ENCODE assay signal across 27 cellular contexts in genomic region chr2:37551783-37552182, GRCh38.
"Had no signal": no experiment of that assay in that cellular context is flagged by ENCODE, and none has a peak within 500 bp of the region (broad histone marks: within the 10 kb centered on the region; RNA-seq: fewer than 3 reads in every experiment).

No MANE protein-coding gene starts in this region.

- H3K4me3 Mint-ChIP-seq: activated CD4-positive, alpha-beta memory T cell treated with anti-CD3 and anti-CD28 coated beads, Interleukin-2, amount 10 ng/mL, durations not matched to agents 7 days and 5 days; activated CD4-positive, alpha-beta T cell treated with anti-CD3 and anti-CD28 coated beads, Interleukin-2, amount 10 ng/mL, durations not matched to agents 7 days and 5 days; central memory CD8-positive, alpha-beta T cell; nephron progenitor cell had no signal

- H3K4me1 ChIP-seq: esophagus muscularis mucosa, lower lobe of right lung, upper lobe of left lung had no signal

- H3K9me3 ChIP-seq: esophagus muscularis mucosa, left lung, lower lobe of right lung, mucosa of descending colon, ovary, upper lobe of left lung had no signal

- H3K4me1 Mint-ChIP-seq: nephron progenitor cell had no signal

- H3K36me3 ChIP-seq: esophagus muscularis mucosa, left lung, lower lobe of right lung, ovary, upper lobe of left lung, WERI-Rb-1 had no signal

- H3K27me3 ChIP-seq: esophagus muscularis mucosa, left lung, ovary, upper lobe of left lung had no signal

- H3K36me3 Mint-ChIP-seq: activated naive CD4-positive, alpha-beta T cell treated with anti-CD3 and anti-CD28 coated beads, Interleukin-2, amount 50 U/mL, for 72 hours had no signal

- H3K9me3 Mint-ChIP-seq: activated CD4-positive, alpha-beta memory T cell treated with anti-CD3 and anti-CD28 coated beads, Interleukin-2, amount 10 ng/mL, durations not matched to agents 7 days and 5 days; central memory CD8-positive, alpha-beta T cell had no signal

- FAIRE-seq: bronchial epithelial cell had no signal

- H3K27ac ChIP-seq: esophagus muscularis mucosa, left lung, lower lobe of right lung, ovary, skin epidermis, upper lobe of left lung, WERI-Rb-1 had no signal

- ATAC-seq: activated naive CD4-positive, alpha-beta T cell treated with anti-CD3 and anti-CD28 coated beads, Interleukin-2, amount 50 U/mL, for 72 hours; left lung; lower lobe of right lung; mucosa of descending colon; sciatic nerve had no signal

- H3K4me3 ChIP-seq: esophagus muscularis mucosa, left lung, lower lobe of right lung, mucosa of descending colon, ovary, skin epidermis, upper lobe of left lung had no signal

- H3K27ac Mint-ChIP-seq: activated CD4-positive, alpha-beta memory T cell treated with anti-CD3 and anti-CD28 coated beads, Interleukin-2, amount 10 ng/mL, durations not matched to agents 7 days and 5 days; activated CD4-positive, alpha-beta T cell treated with anti-CD3 and anti-CD28 coated beads, Interleukin-2, amount 10 ng/mL, durations not matched to agents 7 days and 5 days; activated naive CD4-positive, alpha-beta T cell treated with anti-CD3 and anti-CD28 coated beads, Interleukin-2, amount 50 U/mL, for 72 hours; nephron progenitor cell; progenitor cell of endocrine pancreas had no signal

- DNase-seq: activated CD4-positive, alpha-beta memory T cell treated with anti-CD3 and anti-CD28 coated beads, Interleukin-2, amount 10 ng/mL, durations not matched to agents 7 days and 5 days; activated CD4-positive, alpha-beta T cell treated with anti-CD3 and anti-CD28 coated beads, Interleukin-2, amount 10 ng/mL, durations not matched to agents 7 days and 5 days; activated naive CD4-positive, alpha-beta T cell; activated T-cell treated with anti-CD3 and anti-CD28 coated beads, Interleukin-2, amount 50 U/mL, for 48 hours; dermis blood vessel endothelial cell; effector CD4-positive, alpha-beta T cell; foreskin melanocyte; left lung; lower lobe of right lung; mesendoderm; mucosa of descending colon; nephron progenitor cell; ovary; stimulated activated CD4-positive, alpha-beta T cell treated with anti-CD3 and anti-CD28 coated beads, Interleukin-12 subunit alpha, Interleukin-12 subunit beta, amount 100 ng/mL, for 4 hours; stimulated activated CD4-positive, alpha-beta T cell treated with anti-CD3 and anti-CD28 coated beads, Interleukin-4, amount 100 ng/mL, for 1 hour; stimulated activated naive CD8-positive, alpha-beta T cell treated with anti-CD3 and anti-CD28 coated beads, Interleukin-15, Interleukin-2, amounts not matched to agents 100 U/mL and 50 U/mL, for 24 hours; substantia nigra; T1000; upper lobe of left lung; WERI-Rb-1 had no signal

- H3K27me3 Mint-ChIP-seq: activated CD4-positive, alpha-beta memory T cell treated with anti-CD3 and anti-CD28 coated beads, Interleukin-2, amount 10 ng/mL, durations not matched to agents 7 days and 5 days; activated CD4-positive, alpha-beta T cell treated with anti-CD3 and anti-CD28 coated beads, Interleukin-2, amount 10 ng/mL, durations not matched to agents 7 days and 5 days; central memory CD8-positive, alpha-beta T cell; progenitor cell of endocrine pancreas had no signal
